Comparison of ENCODE assay signal across 6 cellular contexts in genomic region chr4:20301161-20301560, GRCh38. TPM values are rescaled to one million over a fixed set of nuclear protein-coding genes. Genes with fewer than 3 reads are reported as not detected.
"Had no signal": no experiment of that assay in that cellular context is flagged by ENCODE, and none has a peak within 500 bp of the region (broad histone marks: within the 10 kb centered on the region; RNA-seq: fewer than 3 reads in every experiment).

No MANE protein-coding gene starts in this region.

- H3K4me3 ChIP-seq: GM23338, K562 had no signal

- H3K9me3 Mint-ChIP-seq: GM23338, H9 had no signal

- DNase-seq: H9, HCEC 1CT, IMR-90 had no signal

- H3K4me3 Mint-ChIP-seq: GM23338, H9 had no signal

- H3K27ac Mint-ChIP-seq: GM23338, H9 had no signal

RNA-seq across cellular contexts. Expression of gene SLIT2, which starts 49.5 kb away (rescaled TPM):
- total RNA-seq: HT-29 had no signal
